ENCODE assay signal across 1 cellular context in genomic region chr20:17861620-17862019, GRCh38.
TF ChIP-seq lines count a peak whose summit lies in the region.
"Not testable (repeated sequence)": the region's sequence is repeated elsewhere in the genome, so short reads cannot be mapped to it uniquely, and the experiment has no call there.

No MANE protein-coding gene starts in this region.

TF ChIP-seq in HepG2, 621 proteins besides CTCF, POLR2A, EP300 and RAD21:
- 0 out of 2 replicates have a peak, but pooled peaks have one; percentile 68 for TF ChIP-seq ZNF550 (CRISPR knock-in tag; IDR thresholded peaks at IDR 0.05; ENCODE audit: borderline replicate concordance)
- TF ChIP-seq ZBTB33 (CRISPR knock-in tag; IDR thresholded peaks at IDR 0.05) = peak; percentile 56
- 0 out of 2 replicates have a peak, but pooled peaks have one; percentile 36 for TF ChIP-seq MYC (CRISPR knock-in tag; IDR thresholded peaks at IDR 0.05; ENCODE audit: borderline replicate concordance)
- TF ChIP-seq ZNF512 (CRISPR knock-in tag; IDR thresholded peaks at IDR 0.05) = 0 out of 2 replicates have a peak, but pooled peaks have one; percentile 41
- 0 out of 2 replicates have a peak, but pooled peaks have one; percentile 19 for TF ChIP-seq MED1 (CRISPR knock-in tag; IDR thresholded peaks at IDR 0.05)
- TF ChIP-seq ARID4A (CRISPR knock-in tag; IDR thresholded peaks at IDR 0.05; ENCODE audit: borderline replicate concordance) = 0 out of 2 replicates have a peak, but pooled peaks have one; percentile 37
- 0 out of 2 replicates have a peak, but pooled peaks have one; percentile 20 for TF ChIP-seq ETV5 (CRISPR knock-in tag; IDR thresholded peaks at IDR 0.05; ENCODE audit: borderline replicate concordance)
- TF ChIP-seq ZMYM4 (CRISPR knock-in tag; IDR thresholded peaks at IDR 0.05) = 0 out of 2 replicates have a peak, but pooled peaks have one; percentile 28
- peak; percentile 18; the same call in 1 of the 2 replicates for TF ChIP-seq KDM5B (CRISPR knock-in tag; IDR thresholded peaks at IDR 0.05; ENCODE audit: borderline replicate concordance)
- 0 out of 2 replicates have a peak, but pooled peaks have one; percentile 49 for TF ChIP-seq ZNF225 (CRISPR knock-in tag; IDR thresholded peaks at IDR 0.05)
- TF ChIP-seq LCORL (IDR thresholded peaks at IDR 0.05) = not testable (repeated sequence)
- 0 out of 2 replicates have a peak, but pooled peaks have one; percentile 51 for TF ChIP-seq LCORL (CRISPR knock-in tag; IDR thresholded peaks at IDR 0.05)
- 0 out of 2 replicates have a peak, but pooled peaks have one; percentile 26 for TF ChIP-seq ZNF839 (CRISPR knock-in tag; IDR thresholded peaks at IDR 0.05; ENCODE audit: borderline replicate concordance)
- TF ChIP-seq ZNF781 (CRISPR knock-in tag; IDR thresholded peaks at IDR 0.05; ENCODE audit: borderline replicate concordance, not compliant biosample characterization) = peak; percentile 38
